1 cellular context compared by ENCODE assay signal in the genomic region with DNA sequence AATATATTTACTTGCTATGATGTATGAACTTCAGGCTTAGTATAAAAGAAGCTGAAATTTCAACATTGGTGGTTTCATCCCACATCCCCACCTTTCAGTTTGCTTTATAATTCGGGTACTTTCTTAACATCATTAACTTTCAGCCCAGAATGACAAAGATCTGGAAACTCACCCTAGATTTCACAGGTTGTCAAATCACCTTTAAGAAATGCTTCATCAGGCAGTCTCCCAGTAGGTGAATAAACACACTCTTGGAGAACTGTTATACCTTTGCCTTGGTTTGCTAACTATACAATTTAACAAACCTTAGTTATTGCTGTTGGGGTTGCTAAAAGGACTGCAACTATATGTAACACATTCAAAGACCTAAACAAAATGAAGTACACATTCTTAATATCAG.
TF ChIP-seq lines count a peak whose summit lies in the region.

No MANE protein-coding gene starts in this region.

TF ChIP-seq in H1, 55 proteins besides CTCF, POLR2A, EP300 and RAD21:
- TF ChIP-seq SUZ12 (IDR thresholded peaks at IDR 0.05; ENCODE audit: low read length) (no peak), TAF7 (optimal IDR thresholded peaks at IDR 0.05; ENCODE audit: borderline replicate concordance, low read depth, low read length) (no peak), SIRT6 (IDR thresholded peaks at IDR 0.05; ENCODE audit: low read length) (no peak), ATF2 (IDR thresholded peaks at IDR 0.05; ENCODE audit: low read length) (no peak), TEAD4 (IDR thresholded peaks at IDR 0.05; ENCODE audit: low read depth, low read length) (no peak), BACH1 (IDR thresholded peaks at IDR 0.05; ENCODE audit: low read length) (no peak), EGR1 (IDR thresholded peaks at IDR 0.05; ENCODE audit: borderline replicate concordance, low read depth, low read length) (no peak), SIN3A (conservative IDR thresholded peaks at IDR 0.05 in 1 of 2, IDR thresholded peaks at IDR 0.05 in 1 of 2; ENCODE audit: low read depth in 1 of 2, low read length in 2 of 2) (no peak), TCF12 (IDR thresholded peaks at IDR 0.05; ENCODE audit: low read depth, low read length) (no peak), SAP30 (IDR thresholded peaks at IDR 0.05; ENCODE audit: insufficient read depth, insufficient replicate concordance, low read length) (no peak), SP4 (IDR thresholded peaks at IDR 0.05; ENCODE audit: low read length) (no peak), JUND (IDR thresholded peaks at IDR 0.05; ENCODE audit: low read length) (no peak), E2F6 (IDR thresholded peaks at IDR 0.05) (no peak)
